ENCODE assay signal across 8 cellular contexts in genomic region chr22:32202539-32203180, GRCh38. TPM values are rescaled to one million over a fixed set of nuclear protein-coding genes. Genes with fewer than 3 reads are reported as not detected.
DNase-seq lines count a peak whose midpoint lies in the region; ATAC-seq, FAIRE-seq and TF ChIP-seq lines count a peak whose summit lies in the region.

No MANE protein-coding gene starts in this region.

- H3K4me1 ChIP-seq in OCI-LY3 (ENCODE audit: low read length): no peaks in the 10 kb centered on the region
- peaks cover 0 to 26% of the 10 kb centered on the region in 2 experiments; a peak in 2 of 5 replicates for H3K4me1 ChIP-seq in K562 (replicated peaks in 1 of 2; ENCODE audit: control insufficient read depth in 2 of 2, insufficient read depth in 2 of 2, low read length in 2 of 2)
- H3K4me1 ChIP-seq in stomach: peaks cover 0 to 32% (median 14%) of the 10 kb centered on the region in 4 donors

- in situ Hi-C loops in K562 (cut with MboI): no loop called here

- ATAC-seq in K562 (peak; percentile 69), GM21717 (IDR thresholded peaks at IDR 0.05; ENCODE audit: unreplicated experiment) (no peak), GM18861 (IDR thresholded peaks at IDR 0.05; ENCODE audit: unreplicated experiment) (no peak)

- H3K9me3 ChIP-seq in OCI-LY3 (ENCODE audit: insufficient read depth, low read length) (no peaks in the 10 kb centered on the region), K562 (replicated peaks; ENCODE audit: control insufficient read depth, insufficient read depth, low read depth, low read length) (no peaks in the 10 kb centered on the region), stomach (no peaks in the 10 kb centered on the region)

- H2AFZ ChIP-seq in OCI-LY3 (ENCODE audit: low read depth, low read length) (no peak overlapping the region), K562 (ENCODE audit: low read depth, low read length) (no peak overlapping the region)

- no peaks in the 10 kb centered on the region for H3K79me2 ChIP-seq in OCI-LY3 (ENCODE audit: low read length)
- H3K79me2 ChIP-seq in K562 (ENCODE audit: control insufficient read depth, insufficient read depth, low read length): no peaks in the 10 kb centered on the region

- CTCF ChIA-PET in K562 (lab: Yijun Ruan, JAX; ENCODE audit: low intra/inter-chr PET ratio): no interaction called here

- FAIRE-seq in D721Med (lab: Jason Lieb, UNC): no peak
- no peak for FAIRE-seq in K562 (lab: Jason Lieb, UNC)

- H3K4me2 ChIP-seq in OCI-LY3 (ENCODE audit: low read length) (peak overlapping the region; percentile 46; the same call in 1 of the 2 replicates), K562 (ENCODE audit: insufficient read depth, low read length) (no peak overlapping the region)

- BruUV-seq in K562 (replicated peaks; lab: Mats Ljungman, UMichigan): no TSS peak

- H3K36me3 ChIP-seq in OCI-LY3 (replicated peaks; ENCODE audit: low read depth, low read length): no peaks in the 10 kb centered on the region
- H3K36me3 ChIP-seq in K562 (ENCODE audit: control insufficient read depth, insufficient read depth, low read length): no peaks in the 10 kb centered on the region
- H3K36me3 ChIP-seq in stomach: no peaks in the 10 kb centered on the region

- H3K9ac ChIP-seq in OCI-LY3 (ENCODE audit: low read length) (no peak overlapping the region), K562 (ENCODE audit: insufficient read depth in 1 of 2, low read depth in 2 of 2, low read length in 2 of 2) (no peak overlapping the region)

- DNase-seq in D721Med (ENCODE audit: insufficient read length, low spot score) (no peak), HPDE6-E6E7 (ENCODE audit: extremely low spot score) (peak; percentile 55), K562 (ENCODE audit: extremely low read depth in 1 of 4, low spot score in 3 of 4) (peak; percentile 16 to 23 (median 20)), iPS-NIHi7 (ENCODE audit: extremely low spot score) (peak; percentile 59), stomach (peak; percentile 52)

- H4K20me1 ChIP-seq in OCI-LY3 (ENCODE audit: insufficient read depth, low read length) (no peaks in the 10 kb centered on the region), K562 (replicated peaks; ENCODE audit: control insufficient read depth, insufficient read depth, low read length) (no peaks in the 10 kb centered on the region)

- TF ChIP-seq CTCF in D721Med (IDR thresholded peaks at IDR 0.05; ENCODE audit: insufficient read depth, missing control alignments) (peak; percentile 45), OCI-LY3 (IDR thresholded peaks at IDR 0.05; ENCODE audit: low read depth, low read length) (peak; percentile 58), K562 (IDR thresholded peaks at IDR 0.05 in 2 of 3, conservative IDR thresholded peaks at IDR 0.05 in 1 of 3; ENCODE audit: insufficient read depth in 2 of 3, low read depth in 1 of 3, low read length in 3 of 3) (peak; percentile 25 to 40 (median 38); a peak in 3 of 6 replicates), stomach (IDR thresholded peaks at IDR 0.05) (peak in 5 of 7 experiments; percentile 11 to 39 (median 35))

- intact Hi-C loops in K562 (cut with micrococcal nuclease) (no loop called here), stomach (cut with DNase I; ENCODE audit: low total_unique reads) (no loop called here)

- 0% methylated on average over 9 of the region's 29 CpGs for WGBS in K562 (ENCODE audit: insufficient coverage, low coverage, missing lambda C conversion rate)
- WGBS in stomach, 5 donors: 8 to 17% (median 12%) methylated on average over 18 to 29 of the region's 29 CpGs

- TF ChIP-seq EP300 in K562 (IDR thresholded peaks at IDR 0.05; ENCODE audit: low read length) (no peak), stomach (IDR thresholded peaks at IDR 0.05) (no peak)

- TF ChIP-seq RAD21 in K562 (CRISPR knock-in tag; conservative IDR thresholded peaks at IDR 0.05 in 1 of 2, IDR thresholded peaks at IDR 0.05 in 1 of 2): peak in 1 of 2 experiments; percentile 26; a peak in 2 of 4 replicates

- no peaks in the 10 kb centered on the region for H3K9me1 ChIP-seq in K562 (ENCODE audit: control insufficient read depth, insufficient read depth, low read length)

- H3K4me3 ChIP-seq in OCI-LY3 (ENCODE audit: low read length): 0 out of 2 replicates have a peak overlapping the region, but pooled peaks have one; percentile 33
- H3K4me3 ChIP-seq in K562: no peak overlapping the region
- peak overlapping the region in 2 of 4 donors; percentile 28 to 39 for H3K4me3 ChIP-seq in stomach

- POLR2A ChIA-PET in K562 (lab: Yijun Ruan, JAX): no interaction called here

- TF ChIP-seq POLR2A in K562 (conservative IDR thresholded peaks at IDR 0.05): no peak
- TF ChIP-seq POLR2A in stomach (IDR thresholded peaks at IDR 0.05): no peak

- H3K27ac ChIP-seq in OCI-LY3 (ENCODE audit: low read length): no peak overlapping the region
- no peak overlapping the region for H3K27ac ChIP-seq in K562 (ENCODE audit: extremely low read depth, low read depth, low read length)
- no peak overlapping the region for H3K27ac ChIP-seq in stomach

- H3K27me3 ChIP-seq in OCI-LY3 (ENCODE audit: low read depth, low read length): peaks cover 5% of the 10 kb centered on the region
- peaks cover 0 to 24% of the 10 kb centered on the region in 2 experiments; a peak in 3 of 5 replicates for H3K27me3 ChIP-seq in K562 (ENCODE audit: control insufficient read depth in 2 of 2, insufficient read depth in 2 of 2, low read length in 2 of 2)
- H3K27me3 ChIP-seq in stomach: peaks cover 12 to 64% (median 22%) of the 10 kb centered on the region in 3 donors

RNA-seq across cellular contexts. Expression of gene RFPL2, which starts 2.2 kb away (rescaled TPM):
- not detected in 2 replicates for total RNA-seq in K562 (2011; cell fraction: chromatin; rRNA removed; ENCODE audit: low replicate concordance)
- total RNA-seq in K562 (2011; cell fraction: nucleolus; rRNA removed): not detected in 2 replicates
- total RNA-seq in K562 (2011; cell fraction: nucleoplasm; rRNA removed): not detected in 2 replicates
- total RNA-seq in K562 (2014; rRNA removed): not detected in 2 replicates
- not detected in 2 replicates for total RNA-seq in K562 (2014; rRNA removed; fragmentation: Illumina TruSeq; extraction: Trizol)
- total RNA-seq in K562 (2015; rRNA removed; fragmentation: Illumina TruSeq; extraction: Trizol): not detected in 2 replicates
- total RNA-seq in K562 (2021): not detected in 2 replicates
- not detected in 2 replicates for polyA plus RNA-seq in K562 (2011; rRNA removed)
- polyA plus RNA-seq in K562 (2011; cell fraction: cytosol; rRNA removed): not detected in 2 replicates
- not detected in 2 replicates for polyA plus RNA-seq in K562 (2011; cell fraction: nucleus; rRNA removed)
- polyA plus RNA-seq in K562 (2012): not detected in 2 replicates
- not detected in 2 replicates for polyA plus RNA-seq in K562 (2014; fragmentation: Illumina TruSeq; extraction: Trizol)
- not detected for polyA plus RNA-seq in K562 (2014; fragmentation: Nextera tagmentation; extraction: Ambion mirVana)
- polyA plus RNA-seq in K562 (2014; rRNA removed): not detected in 2 replicates
- polyA minus RNA-seq in K562 (2011; rRNA and poly(A)+ RNA removed): not detected in 2 replicates
- not detected in 2 replicates for polyA minus RNA-seq in K562 (2011; cell fraction: cytosol; rRNA and poly(A)+ RNA removed)
- not detected in 2 replicates for polyA minus RNA-seq in K562 (2011; cell fraction: nucleus; rRNA and poly(A)+ RNA removed)
- not detected for total RNA-seq in stomach
- polyA plus RNA-seq in stomach: not detected

RNA-seq across cellular contexts. Expression of gene C22orf42, which starts 43.6 kb away (rescaled TPM):
- total RNA-seq in K562 (2011; cell fraction: chromatin; rRNA removed; ENCODE audit: low replicate concordance): not detected in 2 replicates
- total RNA-seq in K562 (2011; cell fraction: nucleolus; rRNA removed): not detected in 2 replicates
- total RNA-seq in K562 (2011; cell fraction: nucleoplasm; rRNA removed): not detected in 2 replicates
- total RNA-seq in K562 (2014; rRNA removed): not detected in 2 replicates
- not detected in 2 replicates for total RNA-seq in K562 (2014; rRNA removed; fragmentation: Illumina TruSeq; extraction: Trizol)
- not detected in 2 replicates for total RNA-seq in K562 (2015; rRNA removed; fragmentation: Illumina TruSeq; extraction: Trizol)
- total RNA-seq in K562 (2021): not detected in 2 replicates
- not detected in 2 replicates for polyA plus RNA-seq in K562 (2011; rRNA removed)
- not detected in 2 replicates for polyA plus RNA-seq in K562 (2011; cell fraction: cytosol; rRNA removed)
- polyA plus RNA-seq in K562 (2011; cell fraction: nucleus; rRNA removed): not detected in 2 replicates
- not detected in 2 replicates for polyA plus RNA-seq in K562 (2012)
- not detected in 2 replicates for polyA plus RNA-seq in K562 (2014; fragmentation: Illumina TruSeq; extraction: Trizol)
- polyA plus RNA-seq in K562 (2014; fragmentation: Nextera tagmentation; extraction: Ambion mirVana): not detected
- polyA plus RNA-seq in K562 (2014; rRNA removed): not detected in 2 replicates
- not detected in 2 replicates for polyA minus RNA-seq in K562 (2011; rRNA and poly(A)+ RNA removed)
- not detected in 2 replicates for polyA minus RNA-seq in K562 (2011; cell fraction: cytosol; rRNA and poly(A)+ RNA removed)
- polyA minus RNA-seq in K562 (2011; cell fraction: nucleus; rRNA and poly(A)+ RNA removed): not detected in 2 replicates
- not detected for total RNA-seq in stomach
- under 1 TPM in 1 of 3 donors, not detected in 2; 0.13 TPM for polyA plus RNA-seq in stomach

RNA-seq across cellular contexts. Expression of gene SLC5A4, which starts 52.5 kb away (rescaled TPM):
- total RNA-seq in K562 (2011; cell fraction: chromatin; rRNA removed; ENCODE audit: low replicate concordance): not detected in 2 replicates
- total RNA-seq in K562 (2011; cell fraction: nucleolus; rRNA removed): not detected in 2 replicates
- not detected in 2 replicates for total RNA-seq in K562 (2011; cell fraction: nucleoplasm; rRNA removed)
- total RNA-seq in K562 (2014; rRNA removed): not detected in 2 replicates
- not detected in 2 replicates for total RNA-seq in K562 (2014; rRNA removed; fragmentation: Illumina TruSeq; extraction: Trizol)
- not detected in 2 replicates for total RNA-seq in K562 (2015; rRNA removed; fragmentation: Illumina TruSeq; extraction: Trizol)
- not detected in 2 replicates for total RNA-seq in K562 (2021)
- not detected in 2 replicates for polyA plus RNA-seq in K562 (2011; rRNA removed)
- polyA plus RNA-seq in K562 (2011; cell fraction: cytosol; rRNA removed): not detected in 2 replicates
- not detected in 2 replicates for polyA plus RNA-seq in K562 (2011; cell fraction: nucleus; rRNA removed)
- not detected in 2 replicates for polyA plus RNA-seq in K562 (2012)
- polyA plus RNA-seq in K562 (2014; fragmentation: Illumina TruSeq; extraction: Trizol): not detected in 2 replicates
- polyA plus RNA-seq in K562 (2014; fragmentation: Nextera tagmentation; extraction: Ambion mirVana): not detected
- polyA plus RNA-seq in K562 (2014; rRNA removed): 0.22 TPM in 1 of 2 replicates, not detected in the other
- not detected in 2 replicates for polyA minus RNA-seq in K562 (2011; rRNA and poly(A)+ RNA removed)
- polyA minus RNA-seq in K562 (2011; cell fraction: cytosol; rRNA and poly(A)+ RNA removed): not detected in 2 replicates
- not detected in 2 replicates for polyA minus RNA-seq in K562 (2011; cell fraction: nucleus; rRNA and poly(A)+ RNA removed)
- 1 to 10 TPM in 1 of 5 donors, under 1 TPM in 2, not detected in 2; 0.29 to 3.3 (median 0.58) TPM for total RNA-seq in stomach
- polyA plus RNA-seq in stomach: not detected
